ENCODE assay signal across 9 cellular contexts in genomic region chr9:90801175-90801506, GRCh38. TPM values are rescaled to one million over a fixed set of nuclear protein-coding genes. Genes with fewer than 3 reads are reported as not detected.
DNase-seq lines count a peak whose midpoint lies in the region; ATAC-seq and TF ChIP-seq lines count a peak whose summit lies in the region.
"Had no signal": no experiment of that assay in that cellular context is flagged by ENCODE, and none has a peak within 500 bp of the region (broad histone marks: within the 10 kb centered on the region; RNA-seq: fewer than 3 reads in every experiment).

No MANE protein-coding gene starts in this region.

- peaks cover 13% of the 10 kb centered on the region for H3K79me2 ChIP-seq in parathyroid adenoma

- H3K27ac ChIP-seq in HL-60 (replicated peaks) (peak overlapping the region; percentile 98), colonic mucosa (peak overlapping the region; percentile 87), parathyroid adenoma (peak overlapping the region; percentile 94)
- H3K27ac ChIP-seq: SK-N-MC had no signal

- no peaks in the 10 kb centered on the region for H3K4me1 ChIP-seq in colonic mucosa
- peaks cover 8% of the 10 kb centered on the region for H3K4me1 ChIP-seq in parathyroid adenoma

- H3K4me3 Mint-ChIP-seq in activated T-helper 17 cell treated with anti-CD3 and anti-CD28 coated beads, Interleukin-2, amount 50 U/mL, for 72 hours, result no peak overlapping the region

- H3K27me3 ChIP-seq in HL-60 (ENCODE audit: insufficient read depth, poor library complexity, severe bottlenecking), result no peaks in the 10 kb centered on the region
- no peaks in the 10 kb centered on the region for H3K27me3 ChIP-seq in colonic mucosa
- H3K27me3 ChIP-seq in parathyroid adenoma (ENCODE audit: control insufficient read depth, insufficient read depth, low read length), result no peaks in the 10 kb centered on the region

- intact Hi-C loops in colonic mucosa (cut with DNase I), result no loop called here

- H2AFZ ChIP-seq in parathyroid adenoma, result peak overlapping the region; percentile 64

- H3K4me1 Mint-ChIP-seq in activated T-helper 17 cell treated with anti-CD3 and anti-CD28 coated beads, Interleukin-2, amount 50 U/mL, for 72 hours, result no peaks in the 10 kb centered on the region

- H3K4me2 ChIP-seq in parathyroid adenoma (ENCODE audit: low read length), result peak overlapping the region; percentile 81

- no peaks in the 10 kb centered on the region for H3K9me3 ChIP-seq in colonic mucosa
- H3K9me3 ChIP-seq in parathyroid adenoma (ENCODE audit: control insufficient read depth, low read length), result no peaks in the 10 kb centered on the region

- H3K27me3 Mint-ChIP-seq in activated T-helper 17 cell treated with anti-CD3 and anti-CD28 coated beads, Interleukin-2, amount 50 U/mL, for 72 hours, result peaks cover 64% of the 10 kb centered on the region

- peak overlapping the region; percentile 59 for H3K4me3 ChIP-seq in HL-60 (replicated peaks; ENCODE audit: insufficient read depth, low read length)
- H3K4me3 ChIP-seq in colonic mucosa, result peak overlapping the region; percentile 58
- H3K4me3 ChIP-seq in parathyroid adenoma (ENCODE audit: low read depth, low read length), result peak overlapping the region; percentile 92
- H3K4me3 ChIP-seq: SK-N-MC had no signal

- ATAC-seq in GM21390 (IDR thresholded peaks at IDR 0.05; ENCODE audit: unreplicated experiment), result no peak
- no peak for ATAC-seq in activated T-helper 17 cell treated with anti-CD3 and anti-CD28 coated beads, Interleukin-2, amount 50 U/mL, for 72 hours (replicated peaks)

- H3K36me3 ChIP-seq in colonic mucosa (no peaks in the 10 kb centered on the region), parathyroid adenoma (ENCODE audit: control insufficient read depth, insufficient read depth, low read length) (no peaks in the 10 kb centered on the region)

- DNase-seq in DMS 273 (lab: John Stamatoyannopoulos, UW; ENCODE audit: unreplicated experiment) (peak; percentile 62), DMS 273 treated with DMSO at 0.1 percent for 48 hours (lab: John Stamatoyannopoulos, UW) (no peak), HL-60 (ENCODE audit: low read depth in 1 of 2, low spot score in 1 of 2) (no peak), colonic mucosa (no peak)
- DNase-seq in stimulated activated CD8-positive, alpha-beta memory T cell treated with anti-CD3 and anti-CD28 coated beads, Interleukin-4, amount 100 ng/mL, for 48 hours, result no peak

- no peaks in the 10 kb centered on the region for H3K9me3 Mint-ChIP-seq in activated T-helper 17 cell treated with anti-CD3 and anti-CD28 coated beads, Interleukin-2, amount 50 U/mL, for 72 hours

- H3K36me3 Mint-ChIP-seq in activated T-helper 17 cell treated with anti-CD3 and anti-CD28 coated beads, Interleukin-2, amount 50 U/mL, for 72 hours (ENCODE audit: low read depth), result no peaks in the 10 kb centered on the region

- no peak overlapping the region for H3K27ac Mint-ChIP-seq in activated T-helper 17 cell treated with anti-CD3 and anti-CD28 coated beads, Interleukin-2, amount 50 U/mL, for 72 hours

- no peak for TF ChIP-seq CTCF in HL-60 (IDR thresholded peaks at IDR 0.05; ENCODE audit: insufficient read depth, low read length)
- TF ChIP-seq CTCF in colonic mucosa (IDR thresholded peaks at IDR 0.05), result no peak
- no peak for TF ChIP-seq CTCF in parathyroid adenoma (IDR thresholded peaks at IDR 0.05)

- H3K9ac ChIP-seq in colonic mucosa (ENCODE audit: low read depth in 2 of 2, low read length in 2 of 2) (peak overlapping the region; percentile 78 to 87), parathyroid adenoma (peak overlapping the region; percentile 56)

RNA-seq across cellular contexts. Expression of gene SYK, which starts 0.5 kb away (rescaled TPM):
- 10 to 100 TPM; 58.1 to 92.6 TPM for total RNA-seq in colonic mucosa
- under 1 TPM; 0.16 to 0.37 TPM for total RNA-seq in activated T-helper 17 cell treated with anti-CD3 and anti-CD28 coated beads, Interleukin-2, amount 50 U/mL, for 72 hours

Comparison
In these comparisons a context has a peak if more than half of its experiments do, and no peak if none do; other contexts are left out.
1. RNA of gene SYK, which starts 0.5 kb away (total RNA-seq): 58.1 to 92.6 TPM in colonic mucosa; 0.16 to 0.37 TPM in activated T-helper 17 cell treated with anti-CD3 and anti-CD28 coated beads, Interleukin-2, amount 50 U/mL, for 72 hours; every median in the first group is over 10 times any median in the second.
2. Peak in every context shown above with its lines, with median percentiles within 50 percentile points of each other: H3K27ac ChIP-seq and H3K4me3 ChIP-seq.